In genomic region chr7:38561166-38561565, GRCh38 we compare ENCODE assay signal across 22 cellular contexts.
A peak's percentile ranks its signal among the peaks of the same experiment; 100 is the strongest.
DNase-seq lines count a peak whose midpoint lies in the region; ATAC-seq and TF ChIP-seq lines count a peak whose summit lies in the region.
"Had no signal": no experiment of that assay in that cellular context is flagged by ENCODE, and none has a peak within 500 bp of the region (broad histone marks: within the 10 kb centered on the region; RNA-seq: fewer than 3 reads in every experiment).

No MANE protein-coding gene starts in this region.

- no peaks in the 10 kb centered on the region for H3K79me2 ChIP-seq in Karpas-422 (ENCODE audit: low read length)

- no peak overlapping the region for H3K4me3 ChIP-seq in fibroblast of mammary gland (ENCODE audit: control insufficient read depth, low read depth, low read length)
- no peak overlapping the region for H3K4me3 ChIP-seq in Karpas-422 (ENCODE audit: low read length)
- H3K4me3 ChIP-seq: pancreas, right atrium auricular region, vagina had no signal

- no peaks in the 10 kb centered on the region for H3K9me2 ChIP-seq in Karpas-422 (replicated peaks; ENCODE audit: insufficient read depth, low read length)

- TF ChIP-seq CTCF in fibroblast of mammary gland (conservative IDR thresholded peaks at IDR 0.05; ENCODE audit: control insufficient read depth, insufficient read depth, low read depth, low read length): peak; percentile 5

- H4K20me1 ChIP-seq in Karpas-422 (ENCODE audit: insufficient read depth, low read depth, low read length): no peaks in the 10 kb centered on the region

- H2AFZ ChIP-seq in Karpas-422 (ENCODE audit: low read length): no peak overlapping the region

- H3K9me3 ChIP-seq in Karpas-422 (ENCODE audit: low read length): no peaks in the 10 kb centered on the region
- H3K9me3 ChIP-seq: pancreas, right atrium auricular region, vagina had no signal

- no peaks in the 10 kb centered on the region for H3K36me3 ChIP-seq in Karpas-422 (ENCODE audit: insufficient read depth, low read length)
- H3K36me3 ChIP-seq: pancreas, right atrium auricular region, vagina had no signal

- no peaks in the 10 kb centered on the region for H3K27me3 ChIP-seq in Karpas-422 (ENCODE audit: low read length)
- H3K27me3 ChIP-seq: pancreas, right atrium auricular region, vagina had no signal

- H3K9ac ChIP-seq in Karpas-422 (ENCODE audit: low read length): no peak overlapping the region
- H3K9ac ChIP-seq: KMS-11 had no signal

- H3K4me1 ChIP-seq in Karpas-422 (ENCODE audit: low read length): no peaks in the 10 kb centered on the region
- H3K4me1 ChIP-seq: pancreas, right atrium auricular region, vagina had no signal

- H3K27ac ChIP-seq in Karpas-422 (ENCODE audit: low read length): no peak overlapping the region
- H3K27ac ChIP-seq: KMS-11, pancreas, right atrium auricular region, vagina had no signal

- no peak for ATAC-seq in HG03039 (IDR thresholded peaks at IDR 0.05; ENCODE audit: unreplicated experiment)
- ATAC-seq: activated T-helper 17 cell treated with anti-CD3 and anti-CD28 coated beads, Interleukin-2, amount 50 U/mL, for 72 hours; pancreas; stimulated activated naive B cell treated with anti-CD40 and anti-IgM and Interleukin-4, amounts not matched to agents 10 μg/mL and 1 μg/mL and 100 μg/mL, for 72 hours had no signal

- no peak overlapping the region for H3K4me2 ChIP-seq in Karpas-422 (ENCODE audit: low read depth, low read length, poor library complexity, severe bottlenecking)
- H3K4me2 ChIP-seq: KMS-11 had no signal

- DNase-seq in AG20443 (ENCODE audit: low spot score): peak; percentile 21
- DNase-seq in HS-27A (ENCODE audit: low read depth): peak; percentile 34
- DNase-seq in T1000 (lab: John Stamatoyannopoulos, UW): peak; percentile 53
- peak; percentile 50 for DNase-seq in fibroblast of mammary gland (ENCODE audit: low read depth)
- no peak for DNase-seq in Karpas-422
- DNase-seq in NCI-H1092 treated with DMSO at 0.1 percent for 48 hours (lab: John Stamatoyannopoulos, UW): no peak
- no peak for DNase-seq in amniotic stem cell (lab: John Stamatoyannopoulos, UW)
- DNase-seq: activated CD4-positive, alpha-beta T cell treated with anti-CD3 and anti-CD28 coated beads, Interleukin-2, amount 50 U/mL, for 48 hours; activated CD8-positive, alpha-beta memory T cell treated with anti-CD3 and anti-CD28 coated beads, Interleukin-2, amount 50 U/mL, for 48 hours; aorta; hypothalamus; NCI-H187 treated with DMSO at 0.1 percent for 48 hours; pancreas; SHP77 treated with DMSO at 0.1 percent for 48 hours; stimulated activated CD4-positive, alpha-beta T cell treated with anti-CD3 and anti-CD28 coated beads, Interleukin-4, amount 100 ng/mL, for 24 hours; stimulated activated naive B cell treated with anti-CD40 and anti-IgM and Interleukin-4, amounts not matched to agents 10 μg/mL and 1 μg/mL and 100 μg/mL, for 72 hours; SW 1271 had no signal

Comparison
In these comparisons a context has a peak if more than half of its experiments do, and no peak if none do; other contexts are left out.
1. DNase-seq: peak in AG20443 (single experiment), HS-27A (single experiment), T1000 (single experiment) and fibroblast of mammary gland (single experiment); none in Karpas-422 (single experiment), NCI-H1092 treated with DMSO at 0.1 percent for 48 hours (single experiment) and amniotic stem cell (single experiment).